In genomic region chr5:38046093-38046492, GRCh38 we compare ENCODE assay signal across 1 cellular context.
TF ChIP-seq lines count a peak whose summit lies in the region.

No MANE protein-coding gene starts in this region.

TF ChIP-seq in HEK293, 187 proteins besides CTCF, POLR2A, EP300 and RAD21:
- TF ChIP-seq PRDM2 (tag by site-specific recombination; IDR thresholded peaks at IDR 0.05; ENCODE audit: borderline replicate concordance): no peak
- TF ChIP-seq EGR2 (tag by site-specific recombination; IDR thresholded peaks at IDR 0.05; ENCODE audit: low read depth): peak; percentile 28; the same call in 1 of the 2 replicates
